ENCODE assay signal across 24 cellular contexts in the genomic region with DNA sequence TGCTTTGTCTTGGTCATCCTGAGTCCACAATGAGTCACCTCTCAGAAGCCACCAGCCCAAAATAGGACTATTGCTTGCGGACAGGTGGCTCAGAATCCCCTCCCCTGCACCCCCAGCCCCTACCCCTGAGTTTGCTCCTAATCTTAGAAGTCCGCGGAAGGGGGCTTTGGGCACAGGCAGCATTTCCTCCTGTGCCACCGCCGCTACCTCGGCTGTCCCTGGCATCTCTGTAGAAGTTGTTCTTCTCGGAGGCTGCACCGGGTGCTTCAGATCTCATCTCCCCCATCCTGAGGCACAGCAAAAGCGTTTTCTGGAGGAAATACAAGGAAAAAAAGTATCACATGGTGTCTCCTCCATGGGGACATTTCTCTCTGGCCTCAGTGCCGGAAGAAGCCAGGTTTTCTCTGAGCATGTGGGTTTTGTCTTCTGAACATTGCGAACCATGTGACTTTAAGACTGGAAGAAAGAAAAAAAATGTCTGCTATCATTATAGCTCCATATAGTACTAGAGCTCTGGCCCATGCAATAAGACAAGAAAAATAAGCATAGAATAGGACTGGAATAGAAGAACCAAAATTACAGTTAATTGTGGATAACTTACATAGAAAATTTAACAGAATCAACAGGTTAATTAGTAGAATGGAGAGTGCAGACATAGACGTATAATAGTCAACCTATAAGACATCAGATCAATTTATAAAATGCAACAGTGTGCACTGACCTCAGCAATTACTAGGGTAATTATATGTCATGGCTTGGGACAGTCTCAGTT.
"Had no signal": no experiment of that assay in that cellular context is flagged by ENCODE, and none has a peak within 500 bp of the region (broad histone marks: within the 10 kb centered on the region; RNA-seq: fewer than 3 reads in every experiment).

No MANE protein-coding gene starts in this region.

- H3K36me3 ChIP-seq: brain microvascular endothelial cell had no signal

- H3K27ac ChIP-seq: brain microvascular endothelial cell, PC-9 had no signal

- DNase-seq: activated B cell treated with CpG ODN at 0.5 μM for 24 hours; activated CD4-positive, alpha-beta T cell treated with anti-CD3 and anti-CD28 coated beads for 1 hour; activated CD4-positive, alpha-beta T cell treated with anti-CD3 and anti-CD28 coated beads, Interleukin-2, amount 10 ng/mL, durations not matched to agents 7 days and 5 days; activated CD8-positive, alpha-beta memory T cell treated with anti-CD3 and anti-CD28 coated beads for 24 hours; activated gamma-delta T cell treated with Interleukin-2 at 50 U/mL for 16 hours; activated naive CD4-positive, alpha-beta T cell treated with anti-CD3 and anti-CD28 coated beads, Interleukin-2, amount 10 ng/mL, durations not matched to agents 7 days and 5 days; activated naive CD8-positive, alpha-beta T cell treated with anti-CD3 and anti-CD28 coated beads for 36 hours; activated T-cell treated with anti-CD3 and anti-CD28 coated beads, Interleukin-2, amount 50 U/mL, for 72 hours; brain microvascular endothelial cell; Karpas-422; MM.1S; NCI-H1105; NCI-H1436; NCI-H1694 treated with DMSO at 0.1 percent for 48 hours; NCI-H2029 treated with DMSO at 0.1 percent for 48 hours; NCI-H510A treated with DMSO at 0.1 percent for 48 hours; PC-9; SIG-M5; T-cell; T-helper 2 cell; T1000 had no signal

- H3K4me3 ChIP-seq: K562, PC-9 had no signal

- H3K4me1 Mint-ChIP-seq: activated B cell treated with CpG ODN at 0.5 μM for 24 hours; activated CD4-positive, alpha-beta T cell treated with anti-CD3 and anti-CD28 coated beads, Interleukin-2, amount 10 ng/mL, durations not matched to agents 7 days and 5 days; activated naive CD4-positive, alpha-beta T cell treated with anti-CD3 and anti-CD28 coated beads, Interleukin-2, amount 10 ng/mL, durations not matched to agents 7 days and 5 days; activated naive CD8-positive, alpha-beta T cell treated with anti-CD3 and anti-CD28 coated beads for 36 hours; T-cell had no signal

- H3K4me3 Mint-ChIP-seq: activated B cell treated with CpG ODN at 0.5 μM for 24 hours; activated CD4-positive, alpha-beta memory T cell treated with anti-CD3 and anti-CD28 coated beads for 36 hours; activated CD4-positive, alpha-beta T cell treated with anti-CD3 and anti-CD28 coated beads, Interleukin-2, amount 10 ng/mL, durations not matched to agents 7 days and 5 days; activated naive CD4-positive, alpha-beta T cell treated with anti-CD3 and anti-CD28 coated beads, Interleukin-2, amount 10 ng/mL, durations not matched to agents 7 days and 5 days; activated naive CD8-positive, alpha-beta T cell treated with anti-CD3 and anti-CD28 coated beads for 36 hours; activated T-cell treated with anti-CD3 and anti-CD28 coated beads, Interleukin-2, amount 50 U/mL, for 72 hours; T-cell had no signal

- H3K27me3 Mint-ChIP-seq: activated naive CD8-positive, alpha-beta T cell treated with anti-CD3 and anti-CD28 coated beads for 36 hours had no signal

- H3K36me3 Mint-ChIP-seq: activated CD4-positive, alpha-beta memory T cell treated with anti-CD3 and anti-CD28 coated beads for 36 hours; activated naive CD4-positive, alpha-beta T cell treated with anti-CD3 and anti-CD28 coated beads, Interleukin-2, amount 10 ng/mL, durations not matched to agents 7 days and 5 days had no signal

- H3K27ac Mint-ChIP-seq: activated B cell treated with CpG ODN at 0.5 μM for 24 hours; activated CD4-positive, alpha-beta memory T cell treated with anti-CD3 and anti-CD28 coated beads for 36 hours; activated CD4-positive, alpha-beta T cell treated with anti-CD3 and anti-CD28 coated beads, Interleukin-2, amount 10 ng/mL, durations not matched to agents 7 days and 5 days; activated naive CD4-positive, alpha-beta T cell treated with anti-CD3 and anti-CD28 coated beads, Interleukin-2, amount 10 ng/mL, durations not matched to agents 7 days and 5 days; activated naive CD8-positive, alpha-beta T cell treated with anti-CD3 and anti-CD28 coated beads for 36 hours; activated T-cell treated with anti-CD3 and anti-CD28 coated beads, Interleukin-2, amount 50 U/mL, for 72 hours; activated T-helper 2 cell treated with anti-CD3 and anti-CD28 coated beads, Interferon-gamma antibody, Interleukin-2, Interleukin-4, amounts not matched to agents 10 μg/mL and 5 μg/mL and 100 μg/mL, durations not matched to agents 14 hours and 24 hours and 36 hours; T-cell had no signal

- H3K27me3 ChIP-seq: brain microvascular endothelial cell had no signal
